In the genomic region with DNA sequence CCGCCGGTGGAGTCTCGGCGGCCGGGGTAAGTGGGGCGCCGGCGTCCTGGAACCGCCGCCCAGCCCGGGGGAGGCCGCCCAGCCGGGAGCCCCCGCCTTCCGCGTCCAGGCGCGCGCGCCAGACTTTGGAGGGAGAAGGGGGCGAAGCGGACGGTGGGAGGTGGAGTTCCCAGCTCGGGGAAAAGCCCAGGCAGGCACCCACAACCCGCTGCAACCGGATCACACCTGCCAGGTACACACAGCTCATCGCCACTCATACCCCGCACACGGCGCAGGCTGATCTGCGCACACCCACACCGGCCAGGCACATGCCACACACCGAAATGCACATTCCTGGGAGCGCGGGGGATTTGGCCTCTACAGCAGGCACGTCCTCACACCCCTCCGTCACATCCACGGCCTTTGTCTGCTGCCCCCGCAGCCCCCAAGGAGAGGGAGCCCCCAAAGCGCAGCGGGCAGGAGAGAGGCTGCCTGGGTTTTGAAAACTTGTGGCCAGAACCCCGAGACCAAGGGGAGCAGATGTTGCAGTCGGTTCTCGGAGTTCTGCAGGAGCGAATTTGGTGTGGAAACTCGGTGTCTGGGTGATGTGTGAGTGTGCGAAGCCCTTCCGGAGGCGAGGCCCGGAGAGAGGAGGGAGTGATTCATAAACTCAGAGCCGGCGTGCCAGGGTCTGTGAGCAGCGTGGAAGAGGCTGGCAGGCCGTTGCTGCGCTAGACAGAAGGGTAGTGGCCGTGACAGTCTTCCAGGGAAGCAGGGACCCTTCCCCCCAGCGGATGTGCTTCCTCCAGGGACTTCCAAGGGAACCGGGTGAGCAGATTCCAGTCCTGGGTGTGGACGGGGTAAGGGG, we compare ENCODE assay signal across 8 cellular contexts. TPM values are rescaled to one million over a fixed set of nuclear protein-coding genes. Genes with fewer than 3 reads are reported as not detected.
A peak's percentile ranks its signal among the peaks of the same experiment; 100 is the strongest.
DNase-seq lines count a peak whose midpoint lies in the region; ATAC-seq and TF ChIP-seq lines count a peak whose summit lies in the region.

No MANE protein-coding gene starts in this region.

- intact Hi-C loops in Panc1 (cut with micrococcal nuclease; ENCODE audit: unreplicated experiment) = no loop called here

- no peaks in the 10 kb centered on the region; the same call in none of the 2 replicates for H3K36me3 ChIP-seq in Panc1 (ENCODE audit: control insufficient read depth, insufficient read depth, low read length)
- H3K36me3 ChIP-seq in iPS-20b (ENCODE audit: insufficient read depth, low read depth, low read length) = no peaks in the 10 kb centered on the region

- no TSS peak for BruUV-seq in Panc1 (replicated peaks; lab: Mats Ljungman, UMichigan)

- CTCF ChIA-PET in Panc1 (lab: Charles Lee) = interaction anchor here (0.6 to 1.7 kb wide), 2 partner anchors 75 to 84 kb away, joined by 3 to 5 read pairs; no protein-coding TSS in a partner anchor

- peak; percentile 58 for DNase-seq in ELF-1 (ENCODE audit: low read depth, low spot score)
- DNase-seq in Panc1 (ENCODE audit: low read depth, low spot score) = no peak
- DNase-seq in astrocyte of the spinal cord (ENCODE audit: low read depth, low spot score) = peak; percentile 62
- DNase-seq in NCI-H446 treated with DMSO at 0.1 percent for 48 hours (lab: John Stamatoyannopoulos, UW) = no peak
- DNase-seq in middle frontal gyrus (ENCODE audit: extremely low spot score, low spot score) = no peak
- no peak for DNase-seq in NCI-H2107 (lab: John Stamatoyannopoulos, UW)

- peak overlapping the region; percentile 78 for H3K9ac ChIP-seq in iPS-20b (ENCODE audit: low read depth, low read length)

- no peaks in the 10 kb centered on the region for H3K9me3 ChIP-seq in Panc1 (ENCODE audit: control insufficient read depth, insufficient read depth, low read depth, low read length)
- H3K9me3 ChIP-seq in iPS-20b (ENCODE audit: insufficient read depth, low read depth, low read length) = no peaks in the 10 kb centered on the region

- peak overlapping the region; percentile 97 for H3K27ac ChIP-seq in Panc1 (ENCODE audit: low read length)
- H3K27ac ChIP-seq in iPS-20b (ENCODE audit: low read length) = no peak overlapping the region
- H3K27ac ChIP-seq in skin epidermis = peak overlapping the region; percentile 48 to 95 (median 87)

- H3K27me3 ChIP-seq in Panc1 (ENCODE audit: control insufficient read depth, insufficient read depth, low read length) (no peaks in the 10 kb centered on the region), iPS-20b (ENCODE audit: insufficient read depth, low read length) (peaks cover 52% of the 10 kb centered on the region)

- in situ Hi-C loops in Panc1 (cut with HindIII; ENCODE audit: low pct_unique_long_range_greater_than_20kb, low sequenced_read_pairs) (loop anchor here (25.0 kb wide), 1 partner anchor 347 kb away; no protein-coding TSS in a partner anchor), astrocyte of the spinal cord (cut with HindIII; ENCODE audit: low sequenced_read_pairs) (no loop called here)

- TF ChIP-seq CTCF in Panc1 (IDR thresholded peaks at IDR 0.05) = no peak
- no peak for TF ChIP-seq CTCF in astrocyte of the spinal cord (IDR thresholded peaks at IDR 0.05; ENCODE audit: low read depth, low read length)

- H3K4me3 ChIP-seq in Panc1 (ENCODE audit: low read depth in 2 of 2, low read length in 2 of 2) (peak overlapping the region; percentile 88 to 89), astrocyte of the spinal cord (ENCODE audit: low read depth, low read length) (peak overlapping the region; percentile 79), iPS-20b (ENCODE audit: low read length) (peak overlapping the region; percentile 88), skin epidermis (peak overlapping the region; percentile 49 to 72 (median 66))

- peaks cover 45% of the 10 kb centered on the region for H3K4me1 ChIP-seq in Panc1 (ENCODE audit: control insufficient read depth, insufficient read depth, low read length)
- peaks cover 6% of the 10 kb centered on the region; the same call in 1 of the 2 replicates for H3K4me1 ChIP-seq in iPS-20b (ENCODE audit: insufficient read depth, low read length)

- ATAC-seq in Panc1 = peak; percentile 46

- POLR2A ChIA-PET in Panc1 (lab: Charles Lee) = interaction anchor here (0.6 kb wide), 1 partner anchor 98 kb away, joined by 3 read pairs; no protein-coding TSS in a partner anchor

RNA-seq across cellular contexts. Expression of a gene that starts 0.7 kb away (rescaled TPM):
- total RNA-seq in Panc1 (2021; ENCODE audit: unreplicated experiment) = 44.6 TPM
- 27.9 TPM for polyA plus RNA-seq in Panc1 (2012; ENCODE audit: insufficient read length)

Comparison
In these comparisons a context has a peak if more than half of its experiments do, and no peak if none do; other contexts are left out.
1. DNase-seq: peak in ELF-1 (single experiment) and astrocyte of the spinal cord (single experiment); none in Panc1 (single experiment), NCI-H446 treated with DMSO at 0.1 percent for 48 hours (single experiment), middle frontal gyrus (single experiment) and NCI-H2107 (single experiment).
2. Peak in every context shown above with its lines, with median percentiles within 50 percentile points of each other: H3K4me3 ChIP-seq.